ENCODE assay signal across 20 cellular contexts in genomic region chr17:15354256-15354655, GRCh38. TPM values are rescaled to one million over a fixed set of nuclear protein-coding genes. Genes with fewer than 3 reads are reported as not detected.
A peak's percentile ranks its signal among the peaks of the same experiment; 100 is the strongest.
DNase-seq lines count a peak whose midpoint lies in the region; ATAC-seq, FAIRE-seq and TF ChIP-seq lines count a peak whose summit lies in the region.
"Had no signal": no experiment of that assay in that cellular context is flagged by ENCODE, and none has a peak within 500 bp of the region (broad histone marks: within the 10 kb centered on the region; RNA-seq: fewer than 3 reads in every experiment).

No MANE protein-coding gene starts in this region.

- H3K4me3 ChIP-seq in A549 = no peak overlapping the region
- no peak overlapping the region for H3K4me3 ChIP-seq in hepatocyte
- no peak overlapping the region for H3K4me3 ChIP-seq in pancreas
- H3K4me3 ChIP-seq in ovary = no peak overlapping the region
- H3K4me3 ChIP-seq: GM23338 had no signal

- H3K9me3 ChIP-seq in A549 (no peaks in the 10 kb centered on the region), hepatocyte (ENCODE audit: low read depth) (no peaks in the 10 kb centered on the region), pancreas (no peaks in the 10 kb centered on the region), ovary (no peaks in the 10 kb centered on the region)

- ATAC-seq in A549 = no peak
- ATAC-seq in pancreas = no peak
- ATAC-seq in HG03196 (IDR thresholded peaks at IDR 0.05; ENCODE audit: unreplicated experiment) = no peak
- ATAC-seq: GM23338 had no signal

- no peaks in the 10 kb centered on the region for H4K20me1 ChIP-seq in hepatocyte (ENCODE audit: insufficient read depth, poor library complexity, severe bottlenecking)

- intact Hi-C loops in pancreas (cut with DNase I) = no loop called here
- intact Hi-C loops in ovary (cut with DNase I) = no loop called here

- H3K36me3 ChIP-seq in hepatocyte (replicated peaks; ENCODE audit: insufficient read depth, low read depth) = no peaks in the 10 kb centered on the region
- no peaks in the 10 kb centered on the region for H3K36me3 ChIP-seq in pancreas
- H3K36me3 ChIP-seq in ovary = no peaks in the 10 kb centered on the region

- peaks cover 18% of the 10 kb centered on the region for H3K4me1 ChIP-seq in A549
- peaks cover 18% of the 10 kb centered on the region for H3K4me1 ChIP-seq in hepatocyte (ENCODE audit: insufficient read depth)
- H3K4me1 ChIP-seq in pancreas = no peaks in the 10 kb centered on the region
- peaks cover 6% of the 10 kb centered on the region for H3K4me1 ChIP-seq in ovary (ENCODE audit: insufficient read depth)

- no peaks in the 10 kb centered on the region for H3K36me3 Mint-ChIP-seq in glutamatergic neuron (ENCODE audit: unreplicated experiment)

- FAIRE-seq in A549 (lab: Jason Lieb, UNC) (peak; percentile 23), pancreas (lab: Jason Lieb, UNC) (peak; percentile 61)
- FAIRE-seq: G401.6, GM12891 had no signal

- no peak overlapping the region for H3K27ac Mint-ChIP-seq in glutamatergic neuron (ENCODE audit: unreplicated experiment)
- H3K27ac Mint-ChIP-seq: B cell; CD4-positive, alpha-beta T cell; GM23338; IgD-negative memory B cell had no signal

- TF ChIP-seq CTCF in A549 (IDR thresholded peaks at IDR 0.05) = no peak
- no peak for TF ChIP-seq CTCF in hepatocyte (IDR thresholded peaks at IDR 0.05; ENCODE audit: poor library complexity)
- TF ChIP-seq CTCF in pancreas (IDR thresholded peaks at IDR 0.05) = no peak
- TF ChIP-seq CTCF in ovary (IDR thresholded peaks at IDR 0.05) = no peak
- TF ChIP-seq CTCF in glutamatergic neuron (IDR thresholded peaks at IDR 0.05; ENCODE audit: partially characterized antibody, unreplicated experiment) = no peak

- POLR2A ChIA-PET in A549 (lab: Yijun Ruan, JAX) = interaction anchor here (0.6 kb wide), 1 partner anchor 19 kb away, joined by 3 read pairs; no protein-coding TSS in a partner anchor

- no peak for TF ChIP-seq RAD21 in A549 (conservative IDR thresholded peaks at IDR 0.05 in 1 of 2, IDR thresholded peaks at IDR 0.05 in 1 of 2)

- H3K4me1 Mint-ChIP-seq in glutamatergic neuron (ENCODE audit: low read depth, unreplicated experiment) = no peaks in the 10 kb centered on the region
- H3K4me1 Mint-ChIP-seq: B cell, IgD-negative memory B cell had no signal

- no peak for DNase-seq in A549 (ENCODE audit: low read depth in 1 of 2, low spot score in 1 of 2)
- peak; percentile 18 for DNase-seq in LoVo (ENCODE audit: low spot score)
- no peak for DNase-seq in hepatocyte (ENCODE audit: low spot score)
- DNase-seq in pancreas = no peak
- DNase-seq in ovary = no peak
- DNase-seq in DMS79 (lab: John Stamatoyannopoulos, UW) = no peak
- no peak for DNase-seq in glutamatergic neuron
- DNase-seq: C1 segment of cervical spinal cord; Calu3; CD4-positive, alpha-beta T cell; DMS 273 treated with DMSO at 0.1 percent for 48 hours; H7 had no signal

- no peaks in the 10 kb centered on the region for H3K27me3 ChIP-seq in hepatocyte
- H3K27me3 ChIP-seq in pancreas = no peaks in the 10 kb centered on the region
- no peaks in the 10 kb centered on the region for H3K27me3 ChIP-seq in ovary

- no peak for TF ChIP-seq POLR2A in A549 (IDR thresholded peaks at IDR 0.05; ENCODE audit: low read length)
- TF ChIP-seq POLR2A in ovary (IDR thresholded peaks at IDR 0.05) = no peak

- TF ChIP-seq EP300 in A549 (IDR thresholded peaks at IDR 0.05) (no peak), ovary (IDR thresholded peaks at IDR 0.05) (no peak)

- no peak overlapping the region for H2AFZ ChIP-seq in hepatocyte
- H2AFZ ChIP-seq: GM23338 had no signal

- no peaks in the 10 kb centered on the region for H3K27me3 Mint-ChIP-seq in glutamatergic neuron (ENCODE audit: unreplicated experiment)

- H3K79me2 ChIP-seq in hepatocyte = no peaks in the 10 kb centered on the region

- H3K9me3 Mint-ChIP-seq in glutamatergic neuron (ENCODE audit: unreplicated experiment) = peaks cover 2% of the 10 kb centered on the region
- H3K9me3 Mint-ChIP-seq: CD4-positive, alpha-beta T cell had no signal

- H3K4me3 Mint-ChIP-seq in glutamatergic neuron (ENCODE audit: unreplicated experiment) = no peak overlapping the region
- H3K4me3 Mint-ChIP-seq: B cell; CD4-positive, alpha-beta T cell; GM23338 had no signal

- WGBS in A549 (ENCODE audit: missing lambda C conversion rate) = 77% methylated on average over 3 of the region's 3 CpGs
- 76% methylated on average over 3 of the region's 3 CpGs for WGBS in hepatocyte (ENCODE audit: low lambda C conversion rate, missing lambda C conversion rate)
- WGBS in pancreas, 2 donors = 79 to 83% methylated on average over 3 of the region's 3 CpGs
- 87 to 98% (median 97%) methylated on average over 3 of the region's 3 CpGs for WGBS in ovary, 3 donors

- no peak overlapping the region for H3K27ac ChIP-seq in A549
- H3K27ac ChIP-seq in hepatocyte = peak overlapping the region; percentile 84
- no peak overlapping the region for H3K27ac ChIP-seq in pancreas
- H3K27ac ChIP-seq in ovary = no peak overlapping the region
- H3K27ac ChIP-seq: HL-60 had no signal

- no peak overlapping the region for H3K4me2 ChIP-seq in A549
- H3K4me2 ChIP-seq in hepatocyte = no peak overlapping the region
- H3K4me2 ChIP-seq: GM23338 had no signal

- CTCF ChIA-PET in A549 (lab: Yijun Ruan, JAX) = interaction anchor here (4.2 kb wide), 1 partner anchor 10 kb away, joined by 15 read pairs; no protein-coding TSS in a partner anchor

- no peaks in the 10 kb centered on the region for H3K9me2 ChIP-seq in hepatocyte (replicated peaks; ENCODE audit: insufficient read depth)

TF ChIP-seq in A549, 52 proteins besides CTCF, POLR2A, EP300 and RAD21:
- TF ChIP-seq RNF2 (IDR thresholded peaks at IDR 0.05; ENCODE audit: borderline replicate concordance, low read depth) (no peak), FOXS1 (CRISPR knock-in tag; IDR thresholded peaks at IDR 0.05) (no peak), RCOR1 (IDR thresholded peaks at IDR 0.05; ENCODE audit: low read depth, low read length) (no peak), CBX8 (IDR thresholded peaks at IDR 0.05) (no peak), MYC (IDR thresholded peaks at IDR 0.05; ENCODE audit: borderline replicate concordance, low read length) (no peak), TP53 (CRISPR knock-in tag; IDR thresholded peaks at IDR 0.05) (no peak), ESRRA (IDR thresholded peaks at IDR 0.05; ENCODE audit: borderline replicate concordance, low read length) (no peak), TFCP2L1 (CRISPR knock-in tag; IDR thresholded peaks at IDR 0.05) (no peak), NR3C1 (IDR thresholded peaks at IDR 0.05) (no peak), CHD2 (IDR thresholded peaks at IDR 0.05; ENCODE audit: low read length, partially characterized antibody) (no peak), RARB (CRISPR knock-in tag; IDR thresholded peaks at IDR 0.05) (no peak), FOSL2 (IDR thresholded peaks at IDR 0.05) (no peak), FOSL2 (CRISPR knock-in tag; IDR thresholded peaks at IDR 0.05) (no peak), ELK1 (IDR thresholded peaks at IDR 0.05; ENCODE audit: low read depth, low read length) (no peak), CHD4 (IDR thresholded peaks at IDR 0.05; ENCODE audit: borderline replicate concordance) (no peak), CBX2 (IDR thresholded peaks at IDR 0.05; ENCODE audit: borderline replicate concordance, low read depth) (no peak), HEYL (CRISPR knock-in tag; IDR thresholded peaks at IDR 0.05) (no peak)
- TF ChIP-seq, protein P1, sequence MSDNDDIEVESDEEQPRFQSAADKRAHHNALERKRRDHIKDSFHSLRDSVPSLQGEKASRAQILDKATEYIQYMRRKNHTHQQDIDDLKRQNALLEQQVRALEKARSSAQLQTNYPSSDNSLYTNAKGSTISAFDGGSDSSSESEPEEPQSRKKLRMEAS (IDR thresholded peaks at IDR 0.05) = no peak

RNA-seq across cellular contexts. Expression of gene TEKT3, which starts 12.9 kb away (rescaled TPM):
- 0.21 and 0.49 TPM in 2 replicates for polyA plus RNA-seq in A549 (2011; rRNA removed)
- 0.12 TPM in 1 of 2 replicates, not detected in the other for polyA plus RNA-seq in A549 (2012; cell fraction: cytosol; rRNA removed)
- 0.29 and 1.2 TPM in 2 replicates for polyA plus RNA-seq in A549 (2012; cell fraction: nucleus; rRNA removed)
- 0.17 TPM in 1 of 3 replicates, not detected in the others for polyA plus RNA-seq in A549 (2017; fragmentation: RNase III; extraction: RNeasy Plus Mini Kit Qiagen cat#74134 plus additional on column Dnase treatment)
- 0.39 TPM in 1 of 2 replicates, not detected in the other for polyA minus RNA-seq in A549 (2011; rRNA and poly(A)+ RNA removed)
- total RNA-seq in hepatocyte = 1.9 TPM in 1 of 2 replicates, not detected in the other
- 0.41 and 0.45 TPM in 2 replicates for polyA plus RNA-seq in hepatocyte
- total RNA-seq in pancreas = under 1 TPM in 3 of 6 donors, not detected in 3; 0.23 to 0.43 (median 0.34) TPM
- 1 to 10 TPM; 1.5 to 2.7 TPM for polyA plus RNA-seq in pancreas
- total RNA-seq in ovary = 1 to 10 TPM in 6 of 7 donors, under 1 TPM in 1; 0.72 to 3.6 (median 1.6) TPM
- polyA plus RNA-seq in ovary = 1 to 10 TPM; 1.0 to 4.0 TPM
- 0.54 TPM for total RNA-seq in glutamatergic neuron (ENCODE audit: unreplicated experiment)
- total RNA-seq: A172; Calu3; CD4-positive, alpha-beta T cell had no signal
- polyA plus RNA-seq: IgD-negative memory B cell had no signal
